In the genomic region with DNA sequence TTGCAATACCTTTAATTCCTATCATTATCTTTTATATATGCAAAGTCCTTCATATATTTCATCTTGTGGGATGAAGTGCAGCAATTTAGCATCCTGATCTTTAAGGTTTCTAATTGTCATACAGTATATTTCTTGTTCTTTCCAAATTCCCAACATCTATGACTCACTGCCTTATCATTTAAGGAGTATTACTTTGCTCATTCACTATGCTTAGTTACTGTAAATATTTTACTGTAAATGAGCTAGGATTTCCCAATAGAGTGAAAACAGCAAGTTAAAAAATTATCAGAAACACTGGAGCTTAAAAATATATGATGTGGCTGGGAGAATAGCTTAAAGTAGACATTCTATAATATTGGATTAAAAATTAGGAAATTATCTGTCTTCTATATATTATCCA, we compare ENCODE assay signal across 20 cellular contexts.
A peak's percentile ranks its signal among the peaks of the same experiment; 100 is the strongest.
DNase-seq lines count a peak whose midpoint lies in the region; ATAC-seq and TF ChIP-seq lines count a peak whose summit lies in the region.
"Had no signal": no experiment of that assay in that cellular context is flagged by ENCODE, and none has a peak within 500 bp of the region (broad histone marks: within the 10 kb centered on the region; RNA-seq: fewer than 3 reads in every experiment).

No MANE protein-coding gene starts in this region.

- no peaks in the 10 kb centered on the region for H4K20me1 ChIP-seq in MM.1S (ENCODE audit: insufficient read depth, low read length)

- H3K4me1 ChIP-seq in MM.1S (ENCODE audit: low read length) (peaks cover 10% of the 10 kb centered on the region; the same call in 1 of the 2 replicates), foreskin keratinocyte (peaks cover 6% of the 10 kb centered on the region)

- POLR2A ChIA-PET in BJ (lab: Charles Lee): no interaction called here

- H3K79me2 ChIP-seq in MM.1S (ENCODE audit: low read length): no peaks in the 10 kb centered on the region

- no peaks in the 10 kb centered on the region for H3K9me3 ChIP-seq in MM.1S (replicated peaks; ENCODE audit: insufficient read depth, low read length)
- H3K9me3 ChIP-seq: sigmoid colon had no signal

- H3F3A ChIP-seq in MM.1S (ENCODE audit: insufficient read depth, low read length): peaks cover 9% of the 10 kb centered on the region; the same call in 1 of the 2 replicates

- no peaks in the 10 kb centered on the region for H3K9me2 ChIP-seq in MM.1S (replicated peaks; ENCODE audit: insufficient read depth, low read length)

- TF ChIP-seq CTCF in BJ (IDR thresholded peaks at IDR 0.05; ENCODE audit: insufficient read depth, low read depth, low read length) (no peak), MM.1S (IDR thresholded peaks at IDR 0.05; ENCODE audit: low read length) (no peak), astrocyte of the spinal cord (IDR thresholded peaks at IDR 0.05; ENCODE audit: low read depth, low read length) (no peak), foreskin keratinocyte (conservative IDR thresholded peaks at IDR 0.05) (no peak)

- peak overlapping the region; percentile 28; the same call in 1 of the 2 replicates for H3K27ac ChIP-seq in MM.1S (ENCODE audit: low read length)
- no peak overlapping the region for H3K27ac ChIP-seq in foreskin keratinocyte
- H3K27ac ChIP-seq: KMS-11, sigmoid colon had no signal

- H3K36me3 ChIP-seq in BJ (ENCODE audit: control insufficient read depth, insufficient read depth, low read length) (no peaks in the 10 kb centered on the region), MM.1S (replicated peaks; ENCODE audit: insufficient read depth, low read length) (no peaks in the 10 kb centered on the region)
- H3K36me3 ChIP-seq: sigmoid colon had no signal

- H3K9ac ChIP-seq in MM.1S (ENCODE audit: low read length): no peak overlapping the region
- H3K9ac ChIP-seq: KMS-11 had no signal

- CTCF ChIA-PET in BJ (lab: Yijun Ruan, JAX): no interaction called here

- ATAC-seq in foreskin keratinocyte (peak; percentile 73), GM21381 (IDR thresholded peaks at IDR 0.05; ENCODE audit: unreplicated experiment) (no peak), HG02970 (IDR thresholded peaks at IDR 0.05; ENCODE audit: low FRiP score, unreplicated experiment) (no peak), GM21360 (IDR thresholded peaks at IDR 0.05; ENCODE audit: unreplicated experiment) (no peak)
- ATAC-seq: left ventricle myocardium superior had no signal

- peak overlapping the region; percentile 46 for H2AFZ ChIP-seq in MM.1S (ENCODE audit: low read length)

- peak overlapping the region; percentile 78 for H3K4me2 ChIP-seq in MM.1S (ENCODE audit: low read depth, low read length)
- H3K4me2 ChIP-seq: KMS-11 had no signal

- in situ Hi-C loops in astrocyte of the spinal cord (cut with HindIII; ENCODE audit: low sequenced_read_pairs): no loop called here

- H3K27me3 ChIP-seq in BJ (ENCODE audit: control insufficient read depth, insufficient read depth, low read length) (no peaks in the 10 kb centered on the region), MM.1S (replicated peaks; ENCODE audit: insufficient read depth, low read length) (no peaks in the 10 kb centered on the region), foreskin keratinocyte (no peaks in the 10 kb centered on the region)
- H3K27me3 ChIP-seq: sigmoid colon had no signal

- H3K4me3 ChIP-seq in BJ (ENCODE audit: low read depth, low read length) (no peak overlapping the region), MM.1S (ENCODE audit: low read length) (no peak overlapping the region; the same call in 1 of the 2 replicates), astrocyte of the spinal cord (ENCODE audit: low read depth, low read length) (no peak overlapping the region)
- H3K4me3 ChIP-seq: sigmoid colon had no signal

- DNase-seq in BJ (ENCODE audit: low read depth): peak; percentile 26
- no peak for DNase-seq in MM.1S
- DNase-seq in astrocyte of the spinal cord (ENCODE audit: low read depth, low spot score): peak; percentile 28
- peak; percentile 29 to 60 for DNase-seq in foreskin keratinocyte
- no peak for DNase-seq in stimulated activated CD8-positive, alpha-beta memory T cell treated with anti-CD3 and anti-CD28 coated beads, Interleukin-4, amount 100 ng/mL, for 48 hours
- DNase-seq: activated B cell treated with CpG ODN at 0.5 μM for 24 hours; activated CD4-positive, alpha-beta T cell treated with anti-CD3 and anti-CD28 coated beads, Interleukin-2, amount 50 U/mL, for 4 hours; activated CD8-positive, alpha-beta memory T cell treated with anti-CD3 and anti-CD28 coated beads, Interleukin-2, amount 50 U/mL, for 4 hours; activated naive CD8-positive, alpha-beta T cell treated with anti-CD3 and anti-CD28 coated beads, Interleukin-2, amount 10 ng/mL, durations not matched to agents 7 days and 5 days; CD4-positive, CD25-positive, alpha-beta regulatory T cell; left ventricle myocardium superior; NCI-H1105 treated with DMSO at 0.1 percent for 48 hours; NCI-H2081 treated with DMSO at 0.1 percent for 48 hours; NCI-H446; sigmoid colon; T1000 had no signal

Comparison
In these comparisons a context has a peak if more than half of its experiments do, and no peak if none do; other contexts are left out.
1. DNase-seq: peak in BJ (single experiment), astrocyte of the spinal cord (single experiment) and foreskin keratinocyte (2 of 2); none in MM.1S (single experiment) and stimulated activated CD8-positive, alpha-beta memory T cell treated with anti-CD3 and anti-CD28 coated beads, Interleukin-4, amount 100 ng/mL, for 48 hours (single experiment).